Comparison of ENCODE assay signal across 10 cellular contexts in genomic region chr13:46893221-46893620, GRCh38. TPM values are rescaled to one million over a fixed set of nuclear protein-coding genes. Genes with fewer than 3 reads are reported as not detected.
DNase-seq lines count a peak whose midpoint lies in the region; ATAC-seq and TF ChIP-seq lines count a peak whose summit lies in the region.
"Had no signal": no experiment of that assay in that cellular context is flagged by ENCODE, and none has a peak within 500 bp of the region (broad histone marks: within the 10 kb centered on the region; RNA-seq: fewer than 3 reads in every experiment).

No MANE protein-coding gene starts in this region.

- TF ChIP-seq CTCF in PC-3 (conservative IDR thresholded peaks at IDR 0.05; ENCODE audit: low read depth, low read length), result no peak
- TF ChIP-seq CTCF in gastroesophageal sphincter (IDR thresholded peaks at IDR 0.05), result no peak

- peaks cover 10% of the 10 kb centered on the region for H3K27me3 ChIP-seq in CD4-positive, alpha-beta memory T cell (ENCODE audit: insufficient read depth, low read length)
- H3K27me3 ChIP-seq in PC-3 (ENCODE audit: low read length), result no peaks in the 10 kb centered on the region
- no peaks in the 10 kb centered on the region for H3K27me3 ChIP-seq in gastroesophageal sphincter

- WGBS in gastroesophageal sphincter (ENCODE audit: low coverage in 1 of 2), 2 donors, result 0% methylated on average over 1 to 2 of the region's 4 CpGs

- H3K4me3 Mint-ChIP-seq in CD4-positive, alpha-beta memory T cell, result peak overlapping the region in 6 of 8 donors; percentile 51 to 76 (median 72)

- H2AFZ ChIP-seq in PC-3 (ENCODE audit: low read length), result peak overlapping the region; percentile 99

- H3K79me2 ChIP-seq in PC-3 (ENCODE audit: low read length), result no peaks in the 10 kb centered on the region

- peaks cover 16 to 28% (median 21%) of the 10 kb centered on the region in 4 donors for H3K4me1 Mint-ChIP-seq in CD4-positive, alpha-beta memory T cell

- H3K9me3 Mint-ChIP-seq in CD4-positive, alpha-beta memory T cell, result no peaks in the 10 kb centered on the region

- H3K27ac Mint-ChIP-seq in CD4-positive, alpha-beta memory T cell, result no peak overlapping the region

- H3K27me3 Mint-ChIP-seq in CD4-positive, alpha-beta memory T cell, result peaks cover 28 to 68% of the 10 kb centered on the region in 2 donors

- POLR2A ChIA-PET in CD4-positive, alpha-beta memory T cell (lab: Charles Lee; ENCODE audit: partially characterized antibody), result no interaction called here
- POLR2A ChIA-PET in PC-3 (lab: Charles Lee; ENCODE audit: unreplicated experiment), result no interaction called here

- no peaks in the 10 kb centered on the region for H3K9me3 ChIP-seq in CD4-positive, alpha-beta memory T cell (ENCODE audit: control insufficient read depth in 1 of 2, low read length in 2 of 2)
- H3K9me3 ChIP-seq in PC-3 (ENCODE audit: low read length) (no peaks in the 10 kb centered on the region), gastroesophageal sphincter (no peaks in the 10 kb centered on the region)

- peak overlapping the region; percentile 89 for H3K4me2 ChIP-seq in PC-3 (ENCODE audit: low read length)

- H3K9ac ChIP-seq in PC-3 (ENCODE audit: low read length), result no peak overlapping the region

- intact Hi-C loops in CD4-positive, alpha-beta memory T cell (cut with micrococcal nuclease), result no loop called here
- intact Hi-C loops in PC-3 (cut with micrococcal nuclease), result loop anchor here (5.0 kb wide), 3 partner anchors 59 to 564 kb away; no protein-coding TSS in a partner anchor

- peak; percentile 2 for TF ChIP-seq EP300 in gastroesophageal sphincter (IDR thresholded peaks at IDR 0.05)

- peaks cover 13% of the 10 kb centered on the region for H3K4me1 ChIP-seq in CD4-positive, alpha-beta memory T cell (ENCODE audit: insufficient read depth, low read length)
- H3K4me1 ChIP-seq in PC-3 (ENCODE audit: insufficient read depth, low read length) (peaks cover 20% of the 10 kb centered on the region), gastroesophageal sphincter (peaks cover 0 to 42% (median 3%) of the 10 kb centered on the region in 3 donors)

- H3K9me2 ChIP-seq in PC-3 (replicated peaks; ENCODE audit: low read length), result no peaks in the 10 kb centered on the region

- no peak overlapping the region for H3K27ac ChIP-seq in CD4-positive, alpha-beta memory T cell (ENCODE audit: low read depth, low read length)
- H3K27ac ChIP-seq in PC-3 (ENCODE audit: low read length) (no peak overlapping the region), gastroesophageal sphincter (peak overlapping the region in 2 of 4 donors; percentile 69 to 75)

- no TSS peak for BruUV-seq in PC-3 (replicated peaks; lab: Mats Ljungman, UMichigan)

- no peaks in the 10 kb centered on the region for H3K36me3 Mint-ChIP-seq in CD4-positive, alpha-beta memory T cell

- H4K20me1 ChIP-seq in PC-3 (ENCODE audit: low read length), result no peaks in the 10 kb centered on the region

- ATAC-seq in PC-3 (0 out of 2 replicates have a peak, but pooled peaks have one; percentile 5), gastroesophageal sphincter (no peak), HG03432 (IDR thresholded peaks at IDR 0.05; ENCODE audit: unreplicated experiment) (no peak), esophagus mucosa (no peak)

- peaks cover 4% of the 10 kb centered on the region for H3F3A ChIP-seq in PC-3 (ENCODE audit: low read length, unreplicated experiment)

- CTCF ChIA-PET in CD4-positive, alpha-beta memory T cell (lab: Charles Lee; ENCODE audit: partially characterized antibody), result interaction anchor here (0.6 to 2.0 kb wide), 6 partner anchors 9 to 1838 kb away, joined by 3 to 11 read pairs (median 4); no protein-coding TSS in a partner anchor
- CTCF ChIA-PET in PC-3 (lab: Charles Lee), result interaction anchor here (0.6 to 1.1 kb wide), 2 partner anchors 567 to 882 kb away, joined by 4 to 5 read pairs; no protein-coding TSS in a partner anchor

- DNase-seq in CD4-positive, alpha-beta memory T cell, result no peak
- DNase-seq in PC-3, result no peak
- DNase-seq in skeletal muscle cell (ENCODE audit: low read depth), result no peak
- DNase-seq in effector CD4-positive, alpha-beta T cell, result no peak
- DNase-seq in NCI-H2227 treated with DMSO at 0.1 percent for 48 hours (lab: John Stamatoyannopoulos, UW), result no peak
- DNase-seq: NCI-H1436 treated with DMSO at 0.1 percent for 48 hours had no signal

- H3K4me3 ChIP-seq in CD4-positive, alpha-beta memory T cell (ENCODE audit: low read length in 2 of 2), result no peak overlapping the region
- peak overlapping the region; percentile 83 for H3K4me3 ChIP-seq in PC-3 (ENCODE audit: low read length)
- peak overlapping the region in 1 of 2 donors; percentile 60 for H3K4me3 ChIP-seq in gastroesophageal sphincter
- peak overlapping the region; percentile 65 for H3K4me3 ChIP-seq in skeletal muscle cell (ENCODE audit: low read depth, low read length)

- H3K36me3 ChIP-seq in CD4-positive, alpha-beta memory T cell (ENCODE audit: insufficient read depth, low read length), result no peaks in the 10 kb centered on the region
- H3K36me3 ChIP-seq in PC-3 (ENCODE audit: low read depth, low read length), result no peaks in the 10 kb centered on the region
- H3K36me3 ChIP-seq in gastroesophageal sphincter, result no peaks in the 10 kb centered on the region

- TF ChIP-seq POLR2A in gastroesophageal sphincter (IDR thresholded peaks at IDR 0.05), result no peak

RNA-seq across cellular contexts. Expression of gene HTR2A, which starts 3.6 kb away (rescaled TPM):
- not detected for total RNA-seq in CD4-positive, alpha-beta memory T cell
- not detected for polyA plus RNA-seq in CD4-positive, alpha-beta memory T cell
- total RNA-seq in PC-3 (2014; rRNA removed), result 0.04 TPM in 1 of 2 replicates, not detected in the other
- 1 to 10 TPM in 1 of 4 donors, under 1 TPM in 3; 0.40 to 1.7 (median 0.54) TPM for total RNA-seq in gastroesophageal sphincter
- 0.08 TPM for total RNA-seq in esophagus mucosa
- total RNA-seq: HT1080 had no signal

Comparison
In these comparisons a context has a peak if more than half of its experiments do, and no peak if none do; other contexts are left out.
1. H3K4me3 ChIP-seq: peak in PC-3 (single experiment) and skeletal muscle cell (single experiment); none in CD4-positive, alpha-beta memory T cell (0 of 2).